Comparison of ENCODE assay signal across 8 cellular contexts in the genomic region with DNA sequence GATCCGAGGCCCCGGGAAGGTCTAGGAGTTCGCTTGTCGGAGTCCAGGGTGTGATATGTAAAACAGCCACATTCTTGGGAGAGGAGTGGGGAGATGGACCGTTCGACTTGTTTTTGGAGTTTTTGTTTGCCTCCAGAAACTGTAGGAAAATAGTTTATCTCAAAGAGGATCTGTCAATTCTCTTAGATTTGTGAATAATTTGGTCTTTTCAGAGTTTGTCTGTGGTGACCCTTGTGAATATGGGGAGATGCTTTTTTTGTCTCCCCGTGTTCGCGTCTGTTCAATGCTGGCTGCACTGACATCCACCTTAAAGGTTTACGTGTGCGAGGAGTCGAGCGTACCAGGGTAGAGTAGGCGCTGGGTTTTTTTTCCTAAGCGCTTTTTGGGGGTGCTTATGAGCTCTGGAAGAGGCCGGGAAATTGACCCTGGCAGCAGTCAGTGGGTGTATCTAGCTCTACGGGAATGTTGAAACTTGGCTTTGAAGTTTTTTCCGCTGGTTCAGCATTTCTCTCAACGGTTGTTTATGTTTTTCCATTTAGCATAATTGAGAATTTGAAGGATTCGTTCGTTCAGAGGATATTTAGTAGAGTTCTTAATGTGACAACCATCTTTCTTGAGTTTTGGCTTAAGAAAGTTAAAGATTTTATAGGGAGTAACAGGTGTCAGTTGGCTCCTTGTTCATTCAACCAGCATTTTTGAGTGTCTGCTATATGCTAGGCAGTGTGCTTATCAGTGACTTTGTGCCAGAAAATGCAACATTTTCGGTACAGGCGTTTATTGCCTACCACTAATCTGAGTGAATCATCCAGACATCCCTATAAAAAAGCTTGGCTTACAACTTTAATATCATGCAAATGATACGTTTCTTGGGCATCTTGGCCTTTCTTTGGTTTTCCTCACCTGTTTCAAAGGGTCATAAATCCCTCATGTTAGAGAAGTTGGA. TPM values are rescaled to one million over a fixed set of nuclear protein-coding genes. Genes with fewer than 3 reads are reported as not detected.
DNase-seq lines count a peak whose midpoint lies in the region; ATAC-seq, FAIRE-seq and TF ChIP-seq lines count a peak whose summit lies in the region.

No MANE protein-coding gene starts in this region.

- DNase-seq in activated CD4-positive, alpha-beta T cell treated with anti-CD3 and anti-CD28 coated beads for 48 hours: peak; percentile 28
- no peak for DNase-seq in activated CD4-positive, alpha-beta T cell treated with anti-CD3 and anti-CD28 coated beads for 4 hours
- peak; percentile 46 to 66 for DNase-seq in foreskin fibroblast
- DNase-seq in frontal cortex (ENCODE audit: low spot score in 2 of 2): no peak
- no peak for DNase-seq in GM10248 (ENCODE audit: extremely low spot score)

- no peak for FAIRE-seq in frontal cortex (lab: Jason Lieb, UNC)

- CTCF ChIA-PET in GM10248 (lab: Yijun Ruan, JAX): interaction anchor here (0.7 to 1.6 kb wide), 4 partner anchors 10 to 19 kb away, joined by 3 read pairs; partner anchors contain the start of gene FBXO42

- H3K27ac ChIP-seq in VCaP: peak overlapping the region; percentile 94
- peak overlapping the region; percentile 98 for H3K27ac ChIP-seq in rectal smooth muscle tissue (ENCODE audit: low read depth, low read length)

- ATAC-seq in HG03520 (IDR thresholded peaks at IDR 0.05; ENCODE audit: unreplicated experiment): no peak

- H3K4me3 ChIP-seq in foreskin fibroblast (ENCODE audit: low read depth in 1 of 2, low read length in 2 of 2): peak overlapping the region; percentile 65 to 92
- peak overlapping the region; percentile 86 for H3K4me3 ChIP-seq in rectal smooth muscle tissue (ENCODE audit: low read length)

- H3K9ac ChIP-seq in rectal smooth muscle tissue (ENCODE audit: low read length): peak overlapping the region; percentile 86

- no peaks in the 10 kb centered on the region for H3K27me3 ChIP-seq in rectal smooth muscle tissue (ENCODE audit: control insufficient read depth, insufficient read depth, low read length)

- H3K36me3 ChIP-seq in rectal smooth muscle tissue (ENCODE audit: control insufficient read depth, insufficient read depth, low read length): no peaks in the 10 kb centered on the region

- TF ChIP-seq CTCF in VCaP (conservative IDR thresholded peaks at IDR 0.05) (no peak), foreskin fibroblast (IDR thresholded peaks at IDR 0.05; ENCODE audit: low read depth, low read length) (no peak), GM10248 (IDR thresholded peaks at IDR 0.05; ENCODE audit: control extremely low read depth, extremely low read depth, low read depth, missing control alignments) (no peak)

- H3K4me1 ChIP-seq in rectal smooth muscle tissue (ENCODE audit: control insufficient read depth, insufficient read depth, low read length): peaks cover 14% of the 10 kb centered on the region

- POLR2A ChIA-PET in GM10248 (lab: Yijun Ruan, JAX): interaction anchor here (0.6 to 2.4 kb wide), 4 partner anchors 13 to 284 kb away, joined by 3 to 10 read pairs (median 4); partner anchors contain the start of gene FBXO42

RNA-seq across cellular contexts. Expression of gene SZRD1, which starts 1.2 kb away (rescaled TPM):
- total RNA-seq in frontal cortex: 4.1 TPM

RNA-seq across cellular contexts. Expression of gene FBXO42, which starts 16.0 kb away (rescaled TPM):
- 28.5 TPM for total RNA-seq in frontal cortex

Comparison
In these comparisons a context has a peak if more than half of its experiments do, and no peak if none do; other contexts are left out.
1. DNase-seq: peak in activated CD4-positive, alpha-beta T cell treated with anti-CD3 and anti-CD28 coated beads for 48 hours (single experiment) and foreskin fibroblast (2 of 2); none in activated CD4-positive, alpha-beta T cell treated with anti-CD3 and anti-CD28 coated beads for 4 hours (0 of 2), frontal cortex (0 of 2) and GM10248 (single experiment).